In the genomic region with DNA sequence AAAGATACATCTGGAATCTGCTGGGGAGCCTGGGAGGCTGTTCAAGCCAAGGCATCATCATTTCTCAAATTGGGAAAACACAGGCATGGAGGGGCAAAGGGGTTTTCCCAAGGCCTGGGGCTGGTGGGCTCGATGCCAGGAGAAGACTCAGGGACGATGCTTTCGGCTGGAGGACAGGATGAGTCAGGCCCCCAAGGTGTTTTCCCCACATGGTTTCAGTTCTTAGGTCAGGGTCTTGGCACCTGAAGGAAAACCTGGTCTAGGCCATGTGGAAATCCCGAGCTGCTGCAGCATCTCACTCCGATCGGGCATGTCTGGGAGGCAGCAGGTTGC, we compare ENCODE assay signal across 8 cellular contexts.
DNase-seq lines count a peak whose midpoint lies in the region; ATAC-seq and TF ChIP-seq lines count a peak whose summit lies in the region.

No MANE protein-coding gene starts in this region.

- no peaks in the 10 kb centered on the region for H3K27me3 Mint-ChIP-seq in activated CD8-positive, alpha-beta T cell treated with anti-CD3 and anti-CD28 coated beads for 36 hours
- H3K27me3 Mint-ChIP-seq in activated CD8-positive, alpha-beta T cell treated with anti-CD3 and anti-CD28 coated beads, Interleukin-2, amount 10 ng/mL, durations not matched to agents 7 days and 5 days (ENCODE audit: low read depth): no peaks in the 10 kb centered on the region
- H3K27me3 Mint-ChIP-seq in activated T-cell treated with anti-CD3 and anti-CD28 coated beads, Interleukin-2, amount 50 U/mL, for 72 hours (ENCODE audit: low read depth): no peaks in the 10 kb centered on the region

- H3K4me3 Mint-ChIP-seq in activated CD8-positive, alpha-beta T cell treated with anti-CD3 and anti-CD28 coated beads for 36 hours: no peak overlapping the region
- no peak overlapping the region for H3K4me3 Mint-ChIP-seq in activated CD8-positive, alpha-beta T cell treated with anti-CD3 and anti-CD28 coated beads, Interleukin-2, amount 10 ng/mL, durations not matched to agents 7 days and 5 days
- H3K4me3 Mint-ChIP-seq in activated T-cell treated with anti-CD3 and anti-CD28 coated beads, Interleukin-2, amount 50 U/mL, for 72 hours: peak overlapping the region in 1 of 2 donors; percentile 2

- no peaks in the 10 kb centered on the region for H3K36me3 Mint-ChIP-seq in activated CD8-positive, alpha-beta T cell treated with anti-CD3 and anti-CD28 coated beads for 36 hours (ENCODE audit: low read depth)
- H3K36me3 Mint-ChIP-seq in activated CD8-positive, alpha-beta T cell treated with anti-CD3 and anti-CD28 coated beads, Interleukin-2, amount 10 ng/mL, durations not matched to agents 7 days and 5 days (ENCODE audit: low read depth): no peaks in the 10 kb centered on the region
- H3K36me3 Mint-ChIP-seq in activated T-cell treated with anti-CD3 and anti-CD28 coated beads, Interleukin-2, amount 50 U/mL, for 72 hours (ENCODE audit: insufficient read depth in 2 of 2): no peaks in the 10 kb centered on the region

- no peak for TF ChIP-seq CTCF in activated CD8-positive, alpha-beta T cell treated with anti-CD3 and anti-CD28 coated beads for 36 hours (IDR thresholded peaks at IDR 0.05)

- H3K9me3 Mint-ChIP-seq in activated CD8-positive, alpha-beta T cell treated with anti-CD3 and anti-CD28 coated beads for 36 hours: no peaks in the 10 kb centered on the region
- no peaks in the 10 kb centered on the region for H3K9me3 Mint-ChIP-seq in activated CD8-positive, alpha-beta T cell treated with anti-CD3 and anti-CD28 coated beads, Interleukin-2, amount 10 ng/mL, durations not matched to agents 7 days and 5 days (ENCODE audit: insufficient read depth)
- no peaks in the 10 kb centered on the region for H3K9me3 Mint-ChIP-seq in activated T-cell treated with anti-CD3 and anti-CD28 coated beads, Interleukin-2, amount 50 U/mL, for 72 hours

- POLR2A ChIA-PET in activated CD8-positive, alpha-beta T cell treated with anti-CD3 and anti-CD28 coated beads for 36 hours (lab: Charles Lee): no interaction called here
- POLR2A ChIA-PET in activated CD8-positive, alpha-beta T cell treated with anti-CD3 and anti-CD28 coated beads, Interleukin-2, amount 10 ng/mL, durations not matched to agents 7 days and 5 days (lab: Charles Lee): no interaction called here

- CTCF ChIA-PET in activated CD8-positive, alpha-beta T cell treated with anti-CD3 and anti-CD28 coated beads for 36 hours (lab: Charles Lee): no interaction called here
- CTCF ChIA-PET in activated CD8-positive, alpha-beta T cell treated with anti-CD3 and anti-CD28 coated beads, Interleukin-2, amount 10 ng/mL, durations not matched to agents 7 days and 5 days (lab: Charles Lee): no interaction called here

- no peak overlapping the region for H3K27ac Mint-ChIP-seq in activated CD8-positive, alpha-beta T cell treated with anti-CD3 and anti-CD28 coated beads for 36 hours
- H3K27ac Mint-ChIP-seq in activated CD8-positive, alpha-beta T cell treated with anti-CD3 and anti-CD28 coated beads, Interleukin-2, amount 10 ng/mL, durations not matched to agents 7 days and 5 days: no peak overlapping the region
- H3K27ac Mint-ChIP-seq in activated T-cell treated with anti-CD3 and anti-CD28 coated beads, Interleukin-2, amount 50 U/mL, for 72 hours: no peak overlapping the region

- peak; percentile 56 for ATAC-seq in activated CD8-positive, alpha-beta T cell treated with anti-CD3 and anti-CD28 coated beads for 36 hours
- no peak for ATAC-seq in activated CD8-positive, alpha-beta T cell treated with anti-CD3 and anti-CD28 coated beads, Interleukin-2, amount 10 ng/mL, durations not matched to agents 7 days and 5 days
- ATAC-seq in HG02642 (IDR thresholded peaks at IDR 0.05; ENCODE audit: poor library complexity, unreplicated experiment): peak; percentile 66
- ATAC-seq in activated T-cell treated with anti-CD3 and anti-CD28 coated beads, Interleukin-2, amount 50 U/mL, for 72 hours (replicated peaks in 1 of 2): peak; percentile 69 to 75

- H3K4me1 Mint-ChIP-seq in activated CD8-positive, alpha-beta T cell treated with anti-CD3 and anti-CD28 coated beads for 36 hours (ENCODE audit: low read depth): peaks cover 13% of the 10 kb centered on the region
- H3K4me1 Mint-ChIP-seq in activated CD8-positive, alpha-beta T cell treated with anti-CD3 and anti-CD28 coated beads, Interleukin-2, amount 10 ng/mL, durations not matched to agents 7 days and 5 days (ENCODE audit: low read depth): no peaks in the 10 kb centered on the region
- H3K4me1 Mint-ChIP-seq in activated T-cell treated with anti-CD3 and anti-CD28 coated beads, Interleukin-2, amount 50 U/mL, for 72 hours (ENCODE audit: low read depth): peaks cover 19% of the 10 kb centered on the region

- peak; percentile 54 for DNase-seq in activated CD8-positive, alpha-beta T cell treated with anti-CD3 and anti-CD28 coated beads for 36 hours
- no peak for DNase-seq in activated CD8-positive, alpha-beta T cell treated with anti-CD3 and anti-CD28 coated beads, Interleukin-2, amount 10 ng/mL, durations not matched to agents 7 days and 5 days
- DNase-seq in activated T-cell treated with anti-CD3 and anti-CD28 coated beads, Interleukin-2, amount 50 U/mL, for 72 hours: peak; percentile 27 to 47
- DNase-seq in stimulated activated CD4-positive, alpha-beta T cell treated with anti-CD3 and anti-CD28 coated beads, Interleukin-4, amount 100 ng/mL, for 24 hours: peak; percentile 41
- no peak for DNase-seq in DMS153 treated with DMSO at 0.1 percent for 48 hours (lab: John Stamatoyannopoulos, UW; ENCODE audit: unreplicated experiment)
- DNase-seq in central memory CD4-positive, alpha-beta T cell: no peak
- no peak for DNase-seq in hypothalamus (lab: John Stamatoyannopoulos, UW)

- intact Hi-C loops in activated CD8-positive, alpha-beta T cell treated with anti-CD3 and anti-CD28 coated beads for 36 hours (cut with micrococcal nuclease): no loop called here

Comparison
In these comparisons a context has a peak if more than half of its experiments do, and no peak if none do; other contexts are left out.
1. DNase-seq: peak in activated CD8-positive, alpha-beta T cell treated with anti-CD3 and anti-CD28 coated beads for 36 hours (single experiment), activated T-cell treated with anti-CD3 and anti-CD28 coated beads, Interleukin-2, amount 50 U/mL, for 72 hours (2 of 2) and stimulated activated CD4-positive, alpha-beta T cell treated with anti-CD3 and anti-CD28 coated beads, Interleukin-4, amount 100 ng/mL, for 24 hours (single experiment); none in activated CD8-positive, alpha-beta T cell treated with anti-CD3 and anti-CD28 coated beads, Interleukin-2, amount 10 ng/mL, durations not matched to agents 7 days and 5 days (single experiment), DMS153 treated with DMSO at 0.1 percent for 48 hours (single experiment), central memory CD4-positive, alpha-beta T cell (single experiment) and hypothalamus (0 of 51).